In genomic region chr6:20924911-20925543, GRCh38 we compare ENCODE assay signal across 12 cellular contexts.
"Had no signal": no experiment of that assay in that cellular context is flagged by ENCODE, and none has a peak within 500 bp of the region (broad histone marks: within the 10 kb centered on the region; RNA-seq: fewer than 3 reads in every experiment).

No MANE protein-coding gene starts in this region.

- H3K9me3 ChIP-seq: ascending aorta, gastroesophageal sphincter, ovary had no signal

- H3K9me3 Mint-ChIP-seq: activated naive CD8-positive, alpha-beta T cell treated with anti-CD3 and anti-CD28 coated beads, Interleukin-2, amount 10 ng/mL, durations not matched to agents 7 days and 5 days had no signal

- H3K27me3 ChIP-seq: ascending aorta, cardiac muscle cell, gastroesophageal sphincter, ovary had no signal

- H3K4me1 ChIP-seq: ascending aorta had no signal

- H3K27ac ChIP-seq: ascending aorta, cardiac muscle cell, gastroesophageal sphincter, ovary, skin epidermis, VCaP had no signal

- H3K4me1 Mint-ChIP-seq: activated naive CD8-positive, alpha-beta T cell treated with anti-CD3 and anti-CD28 coated beads, Interleukin-2, amount 10 ng/mL, durations not matched to agents 7 days and 5 days had no signal

- ATAC-seq: activated CD4-positive, alpha-beta T cell treated with anti-CD3 and anti-CD28 coated beads for 36 hours; gastroesophageal sphincter had no signal

- H3K27me3 Mint-ChIP-seq: activated CD4-positive, alpha-beta memory T cell treated with anti-CD3 and anti-CD28 coated beads, Interleukin-2, amount 10 ng/mL, durations not matched to agents 7 days and 5 days; activated CD4-positive, alpha-beta T cell treated with anti-CD3 and anti-CD28 coated beads for 36 hours; activated naive CD8-positive, alpha-beta T cell treated with anti-CD3 and anti-CD28 coated beads, Interleukin-2, amount 10 ng/mL, durations not matched to agents 7 days and 5 days had no signal

- FAIRE-seq: endothelial cell of umbilical vein had no signal

- H3K4me3 ChIP-seq: ascending aorta, cardiac muscle cell, gastroesophageal sphincter, ovary, skin epidermis had no signal

- DNase-seq: activated CD4-positive, alpha-beta memory T cell treated with anti-CD3 and anti-CD28 coated beads, Interleukin-2, amount 10 ng/mL, durations not matched to agents 7 days and 5 days; activated CD4-positive, alpha-beta T cell treated with anti-CD3 and anti-CD28 coated beads for 36 hours; activated CD8-positive, alpha-beta memory T cell treated with anti-CD3 and anti-CD28 coated beads, Interleukin-2, amount 50 U/mL, for 4 hours; activated naive CD8-positive, alpha-beta T cell treated with anti-CD3 and anti-CD28 coated beads, Interleukin-2, amount 10 ng/mL, durations not matched to agents 7 days and 5 days; kidney; ovary had no signal

- H3K36me3 ChIP-seq: ascending aorta, cardiac muscle cell, gastroesophageal sphincter, ovary had no signal

- H3K4me3 Mint-ChIP-seq: activated CD4-positive, alpha-beta memory T cell treated with anti-CD3 and anti-CD28 coated beads, Interleukin-2, amount 10 ng/mL, durations not matched to agents 7 days and 5 days; activated CD4-positive, alpha-beta T cell treated with anti-CD3 and anti-CD28 coated beads for 36 hours; activated naive CD8-positive, alpha-beta T cell treated with anti-CD3 and anti-CD28 coated beads, Interleukin-2, amount 10 ng/mL, durations not matched to agents 7 days and 5 days had no signal

- H3K27ac Mint-ChIP-seq: activated CD4-positive, alpha-beta memory T cell treated with anti-CD3 and anti-CD28 coated beads, Interleukin-2, amount 10 ng/mL, durations not matched to agents 7 days and 5 days; activated CD4-positive, alpha-beta T cell treated with anti-CD3 and anti-CD28 coated beads for 36 hours; activated naive CD8-positive, alpha-beta T cell treated with anti-CD3 and anti-CD28 coated beads, Interleukin-2, amount 10 ng/mL, durations not matched to agents 7 days and 5 days had no signal
